13 cellular contexts compared by ENCODE assay signal in genomic region chr22:35030112-35030511, GRCh38. TPM values are rescaled to one million over a fixed set of nuclear protein-coding genes. Genes with fewer than 3 reads are reported as not detected.
"Had no signal": no experiment of that assay in that cellular context is flagged by ENCODE, and none has a peak within 500 bp of the region (broad histone marks: within the 10 kb centered on the region; RNA-seq: fewer than 3 reads in every experiment).

No MANE protein-coding gene starts in this region.

RNA-seq across cellular contexts. Expression of gene ISX, which starts 35.8 kb away (rescaled TPM):
- total RNA-seq: subcutaneous adipose tissue, suprapubic skin, temporal lobe, testis, thoracic aorta, thyroid gland, tibial nerve, upper lobe of left lung, upper lobe of right lung, ureter, urinary bladder, vagina had no signal
- polyA plus RNA-seq: stomach, urinary bladder had no signal
